In the genomic region with DNA sequence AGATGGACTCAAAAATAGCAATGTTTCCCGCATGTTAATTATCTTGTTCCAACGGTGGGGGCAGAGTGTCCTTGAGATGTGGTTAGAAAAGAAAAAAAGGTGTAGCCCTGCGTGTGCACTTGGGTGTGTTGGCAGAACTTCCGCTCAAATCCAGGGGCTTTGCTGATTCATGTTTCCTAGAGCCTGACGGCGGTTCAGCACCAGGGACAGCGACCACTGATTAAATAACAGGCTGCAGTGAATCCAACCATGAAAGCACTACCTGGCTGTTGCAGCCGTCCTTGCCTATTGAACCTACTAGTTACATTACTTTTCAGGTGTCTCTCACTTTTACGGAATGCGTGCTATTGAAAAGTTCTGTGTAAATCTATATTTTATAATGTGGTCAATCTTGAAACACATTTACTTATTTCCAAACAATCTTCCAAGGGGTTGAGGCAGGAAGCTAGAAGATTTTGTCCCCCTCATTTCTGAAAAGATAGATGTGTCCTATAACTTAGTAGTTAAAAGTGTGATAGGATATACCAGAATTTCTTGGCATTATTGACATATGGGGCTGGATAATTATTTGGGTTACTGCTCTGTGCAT, we compare ENCODE assay signal across 1 cellular context.
TF ChIP-seq lines count a peak whose summit lies in the region.

No MANE protein-coding gene starts in this region.

TF ChIP-seq in HepG2, 621 proteins besides CTCF, POLR2A, EP300 and RAD21 (continued from another document and continues in another):
- TF ChIP-seq, protein P1, sequence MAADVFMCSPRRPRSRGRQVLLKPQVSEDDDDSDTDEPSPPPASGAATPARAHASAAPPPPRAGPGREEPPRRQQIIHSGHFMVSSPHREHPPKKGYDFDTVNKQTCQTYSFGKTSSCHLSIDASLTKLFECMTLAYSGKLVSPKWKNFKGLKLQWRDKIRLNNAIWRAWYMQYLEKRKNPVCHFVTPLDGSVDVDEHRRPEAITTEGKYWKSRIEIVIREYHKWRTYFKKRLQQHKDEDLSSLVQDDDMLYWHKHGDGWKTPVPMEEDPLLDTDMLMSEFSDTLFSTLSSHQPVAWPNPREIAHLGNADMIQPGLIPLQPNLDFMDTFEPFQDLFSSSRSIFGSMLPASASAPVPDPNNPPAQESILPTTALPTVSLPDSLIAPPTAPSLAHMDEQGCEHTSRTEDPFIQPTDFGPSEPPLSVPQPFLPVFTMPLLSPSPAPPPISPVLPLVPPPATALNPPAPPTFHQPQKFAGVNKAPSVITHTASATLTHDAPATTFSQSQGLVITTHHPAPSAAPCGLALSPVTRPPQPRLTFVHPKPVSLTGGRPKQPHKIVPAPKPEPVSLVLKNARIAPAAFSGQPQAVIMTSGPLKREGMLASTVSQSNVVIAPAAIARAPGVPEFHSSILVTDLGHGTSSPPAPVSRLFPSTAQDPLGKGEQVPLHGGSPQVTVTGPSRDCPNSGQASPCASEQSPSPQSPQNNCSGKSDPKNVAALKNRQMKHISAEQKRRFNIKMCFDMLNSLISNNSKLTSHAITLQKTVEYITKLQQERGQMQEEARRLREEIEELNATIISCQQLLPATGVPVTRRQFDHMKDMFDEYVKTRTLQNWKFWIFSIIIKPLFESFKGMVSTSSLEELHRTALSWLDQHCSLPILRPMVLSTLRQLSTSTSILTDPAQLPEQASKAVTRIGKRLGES (CRISPR knock-in tag; IDR thresholded peaks at IDR 0.05; ENCODE audit: borderline replicate concordance): 0 out of 2 replicates have a peak, but pooled peaks have one; percentile 50
- TF ChIP-seq CHD2 (IDR thresholded peaks at IDR 0.05; ENCODE audit: low read depth, low read length) (no peak), CBFB (CRISPR knock-in tag; IDR thresholded peaks at IDR 0.05) (no peak), ZNF331 (CRISPR knock-in tag; IDR thresholded peaks at IDR 0.05) (peak; percentile 68), ZIK1 (CRISPR knock-in tag; IDR thresholded peaks at IDR 0.05; ENCODE audit: borderline replicate concordance, low read depth) (peak; percentile 59; the same call in 1 of the 2 replicates), ZNF263 (CRISPR knock-in tag; IDR thresholded peaks at IDR 0.05) (peak; percentile 55), ZNF3 (CRISPR knock-in tag; IDR thresholded peaks at IDR 0.05) (no peak), THAP11 (CRISPR knock-in tag; IDR thresholded peaks at IDR 0.05) (peak; percentile 41; the same call in 1 of the 2 replicates), GPN1 (CRISPR knock-in tag; IDR thresholded peaks at IDR 0.05; ENCODE audit: borderline replicate concordance) (no peak), ZBTB8A (CRISPR knock-in tag; IDR thresholded peaks at IDR 0.05; ENCODE audit: borderline replicate concordance, low read depth) (no peak), ERF (CRISPR knock-in tag; IDR thresholded peaks at IDR 0.05) (peak; percentile 89), ZNF230 (CRISPR knock-in tag; IDR thresholded peaks at IDR 0.05) (peak; percentile 53; the same call in 1 of the 2 replicates), ZNF138 (CRISPR knock-in tag; IDR thresholded peaks at IDR 0.05; ENCODE audit: low read depth) (0 out of 2 replicates have a peak, but pooled peaks have one; percentile 47), ZNF589 (CRISPR knock-in tag; conservative IDR thresholded peaks at IDR 0.05) (no peak), DR1 (CRISPR knock-in tag; IDR thresholded peaks at IDR 0.05) (no peak), ZBTB20 (CRISPR knock-in tag; IDR thresholded peaks at IDR 0.05; ENCODE audit: borderline replicate concordance, low read depth) (peak; percentile 61; the same call in 1 of the 2 replicates), ZNF256 (CRISPR knock-in tag; conservative IDR thresholded peaks at IDR 0.05) (no peak; the same call in 1 of the 2 replicates), NR3C1 (CRISPR knock-in tag; IDR thresholded peaks at IDR 0.05) (no peak), SALL2 (CRISPR knock-in tag; IDR thresholded peaks at IDR 0.05) (peak; percentile 63; the same call in 1 of the 2 replicates), ZFP36L1 (CRISPR knock-in tag; IDR thresholded peaks at IDR 0.05) (peak; percentile 37; the same call in 1 of the 2 replicates), ZSCAN12 (CRISPR knock-in tag; IDR thresholded peaks at IDR 0.05) (peak; percentile 96), ZNF766 (CRISPR knock-in tag; IDR thresholded peaks at IDR 0.05; ENCODE audit: borderline replicate concordance) (no peak), FOXK1 (CRISPR knock-in tag; IDR thresholded peaks at IDR 0.05; ENCODE audit: borderline replicate concordance, low read depth) (peak; percentile 37; the same call in 1 of the 2 replicates), ETV6 (CRISPR knock-in tag; conservative IDR thresholded peaks at IDR 0.05) (0 out of 2 replicates have a peak, but pooled peaks have one; percentile 64), ZNF720 (CRISPR knock-in tag; IDR thresholded peaks at IDR 0.05) (no peak), PCBP1 (IDR thresholded peaks at IDR 0.05; ENCODE audit: borderline replicate concordance, low read depth, low read length) (no peak), RBM39 (IDR thresholded peaks at IDR 0.05; ENCODE audit: low read depth, low read length, poor library complexity, severe bottlenecking) (no peak), NFKB2 (CRISPR knock-in tag; IDR thresholded peaks at IDR 0.05; ENCODE audit: borderline replicate concordance) (peak; percentile 42; the same call in 1 of the 2 replicates), ZNF557 (CRISPR knock-in tag; IDR thresholded peaks at IDR 0.05) (peak; percentile 84; the same call in 1 of the 2 replicates), TGIF2 (CRISPR knock-in tag; IDR thresholded peaks at IDR 0.05) (peak; percentile 56; the same call in 1 of the 2 replicates)
- TF ChIP-seq, protein P2, sequence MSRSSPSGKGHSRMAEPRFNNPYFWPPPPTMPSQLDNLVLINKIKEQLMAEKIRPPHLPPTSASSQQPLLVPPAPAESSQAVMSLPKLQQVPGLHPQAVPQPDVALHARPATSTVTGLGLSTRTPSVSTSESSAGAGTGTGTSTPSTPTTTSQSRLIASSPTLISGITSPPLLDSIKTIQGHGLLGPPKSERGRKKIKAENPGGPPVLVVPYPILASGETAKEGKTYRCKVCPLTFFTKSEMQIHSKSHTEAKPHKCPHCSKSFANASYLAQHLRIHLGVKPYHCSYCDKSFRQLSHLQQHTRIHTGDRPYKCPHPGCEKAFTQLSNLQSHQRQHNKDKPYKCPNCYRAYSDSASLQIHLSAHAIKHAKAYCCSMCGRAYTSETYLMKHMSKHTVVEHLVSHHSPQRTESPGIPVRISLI (CRISPR knock-in tag; IDR thresholded peaks at IDR 0.05; ENCODE audit: borderline replicate concordance): no peak
- TF ChIP-seq, protein P3, sequence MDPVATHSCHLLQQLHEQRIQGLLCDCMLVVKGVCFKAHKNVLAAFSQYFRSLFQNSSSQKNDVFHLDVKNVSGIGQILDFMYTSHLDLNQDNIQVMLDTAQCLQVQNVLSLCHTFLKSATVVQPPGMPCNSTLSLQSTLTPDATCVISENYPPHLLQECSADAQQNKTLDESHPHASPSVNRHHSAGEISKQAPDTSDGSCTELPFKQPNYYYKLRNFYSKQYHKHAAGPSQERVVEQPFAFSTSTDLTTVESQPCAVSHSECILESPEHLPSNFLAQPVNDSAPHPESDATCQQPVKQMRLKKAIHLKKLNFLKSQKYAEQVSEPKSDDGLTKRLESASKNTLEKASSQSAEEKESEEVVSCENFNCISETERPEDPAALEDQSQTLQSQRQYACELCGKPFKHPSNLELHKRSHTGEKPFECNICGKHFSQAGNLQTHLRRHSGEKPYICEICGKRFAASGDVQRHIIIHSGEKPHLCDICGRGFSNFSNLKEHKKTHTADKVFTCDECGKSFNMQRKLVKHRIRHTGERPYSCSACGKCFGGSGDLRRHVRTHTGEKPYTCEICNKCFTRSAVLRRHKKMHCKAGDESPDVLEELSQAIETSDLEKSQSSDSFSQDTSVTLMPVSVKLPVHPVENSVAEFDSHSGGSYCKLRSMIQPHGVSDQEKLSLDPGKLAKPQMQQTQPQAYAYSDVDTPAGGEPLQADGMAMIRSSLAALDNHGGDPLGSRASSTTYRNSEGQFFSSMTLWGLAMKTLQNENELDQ (CRISPR knock-in tag; IDR thresholded peaks at IDR 0.05; ENCODE audit: borderline replicate concordance): peak; percentile 74; the same call in 1 of the 2 replicates
- TF ChIP-seq, protein P4, sequence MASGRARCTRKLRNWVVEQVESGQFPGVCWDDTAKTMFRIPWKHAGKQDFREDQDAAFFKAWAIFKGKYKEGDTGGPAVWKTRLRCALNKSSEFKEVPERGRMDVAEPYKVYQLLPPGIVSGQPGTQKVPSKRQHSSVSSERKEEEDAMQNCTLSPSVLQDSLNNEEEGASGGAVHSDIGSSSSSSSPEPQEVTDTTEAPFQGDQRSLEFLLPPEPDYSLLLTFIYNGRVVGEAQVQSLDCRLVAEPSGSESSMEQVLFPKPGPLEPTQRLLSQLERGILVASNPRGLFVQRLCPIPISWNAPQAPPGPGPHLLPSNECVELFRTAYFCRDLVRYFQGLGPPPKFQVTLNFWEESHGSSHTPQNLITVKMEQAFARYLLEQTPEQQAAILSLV (CRISPR knock-in tag; IDR thresholded peaks at IDR 0.05; ENCODE audit: borderline replicate concordance): no peak
- TF ChIP-seq, protein P5, sequence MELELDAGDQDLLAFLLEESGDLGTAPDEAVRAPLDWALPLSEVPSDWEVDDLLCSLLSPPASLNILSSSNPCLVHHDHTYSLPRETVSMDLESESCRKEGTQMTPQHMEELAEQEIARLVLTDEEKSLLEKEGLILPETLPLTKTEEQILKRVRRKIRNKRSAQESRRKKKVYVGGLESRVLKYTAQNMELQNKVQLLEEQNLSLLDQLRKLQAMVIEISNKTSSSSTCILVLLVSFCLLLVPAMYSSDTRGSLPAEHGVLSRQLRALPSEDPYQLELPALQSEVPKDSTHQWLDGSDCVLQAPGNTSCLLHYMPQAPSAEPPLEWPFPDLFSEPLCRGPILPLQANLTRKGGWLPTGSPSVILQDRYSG (CRISPR knock-in tag; IDR thresholded peaks at IDR 0.05): 0 out of 2 replicates have a peak, but pooled peaks have one; percentile 57
- TF ChIP-seq, protein P6, sequence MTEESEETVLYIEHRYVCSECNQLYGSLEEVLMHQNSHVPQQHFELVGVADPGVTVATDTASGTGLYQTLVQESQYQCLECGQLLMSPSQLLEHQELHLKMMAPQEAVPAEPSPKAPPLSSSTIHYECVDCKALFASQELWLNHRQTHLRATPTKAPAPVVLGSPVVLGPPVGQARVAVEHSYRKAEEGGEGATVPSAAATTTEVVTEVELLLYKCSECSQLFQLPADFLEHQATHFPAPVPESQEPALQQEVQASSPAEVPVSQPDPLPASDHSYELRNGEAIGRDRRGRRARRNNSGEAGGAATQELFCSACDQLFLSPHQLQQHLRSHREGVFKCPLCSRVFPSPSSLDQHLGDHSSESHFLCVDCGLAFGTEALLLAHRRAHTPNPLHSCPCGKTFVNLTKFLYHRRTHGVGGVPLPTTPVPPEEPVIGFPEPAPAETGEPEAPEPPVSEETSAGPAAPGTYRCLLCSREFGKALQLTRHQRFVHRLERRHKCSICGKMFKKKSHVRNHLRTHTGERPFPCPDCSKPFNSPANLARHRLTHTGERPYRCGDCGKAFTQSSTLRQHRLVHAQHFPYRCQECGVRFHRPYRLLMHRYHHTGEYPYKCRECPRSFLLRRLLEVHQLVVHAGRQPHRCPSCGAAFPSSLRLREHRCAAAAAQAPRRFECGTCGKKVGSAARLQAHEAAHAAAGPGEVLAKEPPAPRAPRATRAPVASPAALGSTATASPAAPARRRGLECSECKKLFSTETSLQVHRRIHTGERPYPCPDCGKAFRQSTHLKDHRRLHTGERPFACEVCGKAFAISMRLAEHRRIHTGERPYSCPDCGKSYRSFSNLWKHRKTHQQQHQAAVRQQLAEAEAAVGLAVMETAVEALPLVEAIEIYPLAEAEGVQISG (CRISPR knock-in tag; IDR thresholded peaks at IDR 0.05): peak; percentile 68
- TF ChIP-seq, protein P7, sequence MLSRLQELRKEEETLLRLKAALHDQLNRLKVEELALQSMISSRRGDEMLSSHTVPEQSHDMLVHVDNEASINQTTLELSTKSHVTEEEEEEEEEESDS (CRISPR knock-in tag; IDR thresholded peaks at IDR 0.05; ENCODE audit: borderline replicate concordance): peak; percentile 84; the same call in 1 of the 2 replicates
- TF ChIP-seq, protein P8, sequence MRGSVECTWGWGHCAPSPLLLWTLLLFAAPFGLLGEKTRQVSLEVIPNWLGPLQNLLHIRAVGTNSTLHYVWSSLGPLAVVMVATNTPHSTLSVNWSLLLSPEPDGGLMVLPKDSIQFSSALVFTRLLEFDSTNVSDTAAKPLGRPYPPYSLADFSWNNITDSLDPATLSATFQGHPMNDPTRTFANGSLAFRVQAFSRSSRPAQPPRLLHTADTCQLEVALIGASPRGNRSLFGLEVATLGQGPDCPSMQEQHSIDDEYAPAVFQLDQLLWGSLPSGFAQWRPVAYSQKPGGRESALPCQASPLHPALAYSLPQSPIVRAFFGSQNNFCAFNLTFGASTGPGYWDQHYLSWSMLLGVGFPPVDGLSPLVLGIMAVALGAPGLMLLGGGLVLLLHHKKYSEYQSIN (CRISPR knock-in tag; IDR thresholded peaks at IDR 0.05; ENCODE audit: borderline replicate concordance): no peak
- TF ChIP-seq, protein P9, sequence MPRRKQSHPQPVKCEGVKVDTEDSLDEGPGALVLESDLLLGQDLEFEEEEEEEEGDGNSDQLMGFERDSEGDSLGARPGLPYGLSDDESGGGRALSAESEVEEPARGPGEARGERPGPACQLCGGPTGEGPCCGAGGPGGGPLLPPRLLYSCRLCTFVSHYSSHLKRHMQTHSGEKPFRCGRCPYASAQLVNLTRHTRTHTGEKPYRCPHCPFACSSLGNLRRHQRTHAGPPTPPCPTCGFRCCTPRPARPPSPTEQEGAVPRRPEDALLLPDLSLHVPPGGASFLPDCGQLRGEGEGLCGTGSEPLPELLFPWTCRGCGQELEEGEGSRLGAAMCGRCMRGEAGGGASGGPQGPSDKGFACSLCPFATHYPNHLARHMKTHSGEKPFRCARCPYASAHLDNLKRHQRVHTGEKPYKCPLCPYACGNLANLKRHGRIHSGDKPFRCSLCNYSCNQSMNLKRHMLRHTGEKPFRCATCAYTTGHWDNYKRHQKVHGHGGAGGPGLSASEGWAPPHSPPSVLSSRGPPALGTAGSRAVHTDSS (CRISPR knock-in tag; conservative IDR thresholded peaks at IDR 0.05): no peak
- TF ChIP-seq, protein P10, sequence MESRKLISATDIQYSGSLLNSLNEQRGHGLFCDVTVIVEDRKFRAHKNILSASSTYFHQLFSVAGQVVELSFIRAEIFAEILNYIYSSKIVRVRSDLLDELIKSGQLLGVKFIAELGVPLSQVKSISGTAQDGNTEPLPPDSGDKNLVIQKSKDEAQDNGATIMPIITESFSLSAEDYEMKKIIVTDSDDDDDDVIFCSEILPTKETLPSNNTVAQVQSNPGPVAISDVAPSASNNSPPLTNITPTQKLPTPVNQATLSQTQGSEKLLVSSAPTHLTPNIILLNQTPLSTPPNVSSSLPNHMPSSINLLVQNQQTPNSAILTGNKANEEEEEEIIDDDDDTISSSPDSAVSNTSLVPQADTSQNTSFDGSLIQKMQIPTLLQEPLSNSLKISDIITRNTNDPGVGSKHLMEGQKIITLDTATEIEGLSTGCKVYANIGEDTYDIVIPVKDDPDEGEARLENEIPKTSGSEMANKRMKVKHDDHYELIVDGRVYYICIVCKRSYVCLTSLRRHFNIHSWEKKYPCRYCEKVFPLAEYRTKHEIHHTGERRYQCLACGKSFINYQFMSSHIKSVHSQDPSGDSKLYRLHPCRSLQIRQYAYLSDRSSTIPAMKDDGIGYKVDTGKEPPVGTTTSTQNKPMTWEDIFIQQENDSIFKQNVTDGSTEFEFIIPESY (CRISPR knock-in tag; IDR thresholded peaks at IDR 0.05): no peak
